In genomic region chr10:129647563-129647962, GRCh38 we compare ENCODE assay signal across 1 cellular context.
TF ChIP-seq lines count a peak whose summit lies in the region.

No MANE protein-coding gene starts in this region.

TF ChIP-seq in SK-N-SH treated with all-trans-retinoic acid at 6 μM for 48 hours, 23 proteins besides CTCF, POLR2A, EP300 and RAD21 (continued from another document):
- TF ChIP-seq TSHZ2 (CRISPR knock-in tag; IDR thresholded peaks at IDR 0.05) (no peak), ZNF565 (CRISPR knock-in tag; conservative IDR thresholded peaks at IDR 0.05; ENCODE audit: low read depth) (no peak), CSDC2 (CRISPR knock-in tag; IDR thresholded peaks at IDR 0.05) (no peak)
